Comparison of ENCODE assay signal across 11 cellular contexts in the genomic region with DNA sequence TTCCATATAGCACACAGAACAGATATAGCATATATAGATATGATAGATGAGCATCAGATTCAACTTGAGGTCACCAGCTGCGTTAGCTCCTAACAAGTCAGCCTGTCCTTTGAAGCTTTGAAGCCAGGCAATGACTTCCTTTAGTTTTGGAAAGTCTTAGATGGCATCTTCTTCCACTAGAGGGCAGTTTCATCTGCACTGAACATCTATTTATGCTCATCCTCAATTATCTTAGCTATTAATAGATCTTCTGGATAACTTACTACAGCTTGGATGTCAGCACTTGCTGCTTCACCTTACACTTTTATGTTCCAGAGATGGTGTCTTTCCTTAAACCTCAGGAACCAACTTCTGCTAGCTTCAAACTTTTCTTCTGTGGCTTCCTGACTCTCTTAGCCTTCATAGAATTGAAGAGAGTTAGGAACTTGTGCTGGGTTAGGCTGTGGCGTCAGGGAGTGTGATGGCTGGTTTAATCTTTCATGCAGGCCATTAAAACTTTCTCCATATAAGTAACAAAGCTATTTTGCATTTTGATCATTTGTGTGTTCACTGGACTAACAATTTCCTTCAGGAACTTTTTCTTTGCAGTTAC.
A peak's percentile ranks its signal among the peaks of the same experiment; 100 is the strongest.
DNase-seq lines count a peak whose midpoint lies in the region; ATAC-seq and TF ChIP-seq lines count a peak whose summit lies in the region.
"Had no signal": no experiment of that assay in that cellular context is flagged by ENCODE, and none has a peak within 500 bp of the region (broad histone marks: within the 10 kb centered on the region; RNA-seq: fewer than 3 reads in every experiment).

No MANE protein-coding gene starts in this region.

- CTCF ChIA-PET in activated naive CD4-positive, alpha-beta T cell treated with anti-CD3 and anti-CD28 coated beads for 36 hours (lab: Charles Lee): interaction anchor here (0.6 kb wide), 2 partner anchors 78 to 1707 kb away, joined by 3 read pairs; no protein-coding TSS in a partner anchor
- CTCF ChIA-PET in CD8-positive, alpha-beta T cell (lab: Charles Lee): no interaction called here

- TF ChIP-seq CTCF in nephron (IDR thresholded peaks at IDR 0.05; ENCODE audit: unreplicated experiment in 3 of 3) (peak; percentile 26 to 39 (median 30)), Peyer's patch (IDR thresholded peaks at IDR 0.05) (no peak)
- no peak for TF ChIP-seq CTCF in CD8-positive, alpha-beta T cell (IDR thresholded peaks at IDR 0.05)

- H3K27me3 Mint-ChIP-seq in nephron (ENCODE audit: low read depth): no peaks in the 10 kb centered on the region
- no peaks in the 10 kb centered on the region for H3K27me3 Mint-ChIP-seq in activated naive CD4-positive, alpha-beta T cell treated with anti-CD3 and anti-CD28 coated beads for 36 hours (ENCODE audit: low read depth)
- H3K27me3 Mint-ChIP-seq in CD8-positive, alpha-beta T cell (ENCODE audit: low read depth): no peaks in the 10 kb centered on the region

- no peak overlapping the region for H3K4me3 Mint-ChIP-seq in nephron
- no peak overlapping the region for H3K4me3 Mint-ChIP-seq in activated naive CD4-positive, alpha-beta T cell treated with anti-CD3 and anti-CD28 coated beads for 36 hours
- no peak overlapping the region for H3K4me3 Mint-ChIP-seq in CD8-positive, alpha-beta T cell
- H3K4me3 Mint-ChIP-seq: immature natural killer cell had no signal

- H3K27me3 ChIP-seq in CD8-positive, alpha-beta T cell (ENCODE audit: insufficient read depth, low read length): no peaks in the 10 kb centered on the region
- H3K27me3 ChIP-seq in Peyer's patch: no peaks in the 10 kb centered on the region

- H3K4me1 ChIP-seq in CD8-positive, alpha-beta T cell (ENCODE audit: insufficient read depth, low read length): no peaks in the 10 kb centered on the region
- H3K4me1 ChIP-seq in Peyer's patch: no peaks in the 10 kb centered on the region

- no peaks in the 10 kb centered on the region for H3K9me3 ChIP-seq in CD8-positive, alpha-beta T cell (ENCODE audit: low read length)
- H3K9me3 ChIP-seq in Peyer's patch: no peaks in the 10 kb centered on the region

- peak; percentile 38 for DNase-seq in EH (ENCODE audit: low read depth)
- DNase-seq in LoVo (ENCODE audit: low spot score): peak; percentile 3
- peak; percentile 20 for DNase-seq in cerebellar cortex (ENCODE audit: low spot score)
- DNase-seq in activated naive CD4-positive, alpha-beta T cell treated with anti-CD3 and anti-CD28 coated beads for 36 hours: no peak
- no peak for DNase-seq in CD1c-positive myeloid dendritic cell (ENCODE audit: extremely low spot score)
- DNase-seq in CD8-positive, alpha-beta T cell: no peak
- no peak for DNase-seq in Peyer's patch
- DNase-seq: activated CD8-positive, alpha-beta memory T cell treated with anti-CD3 and anti-CD28 coated beads, Interleukin-2, amount 50 U/mL, for 48 hours; immature natural killer cell; NCI-H1417 treated with DMSO at 0.1 percent for 48 hours had no signal

- no peak overlapping the region for H3K27ac Mint-ChIP-seq in nephron
- H3K27ac Mint-ChIP-seq in activated naive CD4-positive, alpha-beta T cell treated with anti-CD3 and anti-CD28 coated beads for 36 hours: no peak overlapping the region
- no peak overlapping the region for H3K27ac Mint-ChIP-seq in CD8-positive, alpha-beta T cell
- H3K27ac Mint-ChIP-seq: immature natural killer cell had no signal

- H3K4me3 ChIP-seq in CD8-positive, alpha-beta T cell (ENCODE audit: low read depth, low read length): no peak overlapping the region
- no peak overlapping the region for H3K4me3 ChIP-seq in Peyer's patch

- H3K36me3 Mint-ChIP-seq in nephron (ENCODE audit: low read depth): no peaks in the 10 kb centered on the region
- no peaks in the 10 kb centered on the region for H3K36me3 Mint-ChIP-seq in activated naive CD4-positive, alpha-beta T cell treated with anti-CD3 and anti-CD28 coated beads for 36 hours (ENCODE audit: low read depth)
- no peaks in the 10 kb centered on the region for H3K36me3 Mint-ChIP-seq in CD8-positive, alpha-beta T cell
- H3K36me3 Mint-ChIP-seq: immature natural killer cell had no signal

- TF ChIP-seq POLR2A in Peyer's patch (IDR thresholded peaks at IDR 0.05): no peak

- H3K4me1 Mint-ChIP-seq in nephron: no peaks in the 10 kb centered on the region
- no peaks in the 10 kb centered on the region for H3K4me1 Mint-ChIP-seq in activated naive CD4-positive, alpha-beta T cell treated with anti-CD3 and anti-CD28 coated beads for 36 hours (ENCODE audit: low read depth)
- no peaks in the 10 kb centered on the region for H3K4me1 Mint-ChIP-seq in CD8-positive, alpha-beta T cell (ENCODE audit: low read depth)
- H3K4me1 Mint-ChIP-seq: immature natural killer cell had no signal

- POLR2A ChIA-PET in CD8-positive, alpha-beta T cell (lab: Charles Lee): no interaction called here

- ATAC-seq in CD8-positive, alpha-beta T cell: no peak

- intact Hi-C loops in activated naive CD4-positive, alpha-beta T cell treated with anti-CD3 and anti-CD28 coated beads for 36 hours (cut with micrococcal nuclease): no loop called here
- intact Hi-C loops in CD8-positive, alpha-beta T cell (cut with DNase I, micrococcal nuclease): no loop called here

- H3K27ac ChIP-seq in CD8-positive, alpha-beta T cell (ENCODE audit: low read depth, low read length): no peak overlapping the region
- no peak overlapping the region for H3K27ac ChIP-seq in Peyer's patch

- H3K36me3 ChIP-seq in CD8-positive, alpha-beta T cell (ENCODE audit: insufficient read depth, low read length): no peaks in the 10 kb centered on the region
- no peaks in the 10 kb centered on the region for H3K36me3 ChIP-seq in Peyer's patch

- peaks cover 5% of the 10 kb centered on the region for H3K9me3 Mint-ChIP-seq in nephron
- peaks cover 9% of the 10 kb centered on the region for H3K9me3 Mint-ChIP-seq in activated naive CD4-positive, alpha-beta T cell treated with anti-CD3 and anti-CD28 coated beads for 36 hours
- peaks cover 4% of the 10 kb centered on the region for H3K9me3 Mint-ChIP-seq in CD8-positive, alpha-beta T cell

Comparison
In these comparisons a context has a peak if more than half of its experiments do, and no peak if none do; other contexts are left out.
1. DNase-seq: peak in EH (single experiment), LoVo (single experiment) and cerebellar cortex (single experiment); none in activated naive CD4-positive, alpha-beta T cell treated with anti-CD3 and anti-CD28 coated beads for 36 hours (single experiment), CD1c-positive myeloid dendritic cell (single experiment), CD8-positive, alpha-beta T cell (0 of 7) and Peyer's patch (0 of 3).
2. CTCF ChIP-seq: peak in nephron (3 of 3); none in CD8-positive, alpha-beta T cell (single experiment) and Peyer's patch (0 of 6).